In the genomic region with DNA sequence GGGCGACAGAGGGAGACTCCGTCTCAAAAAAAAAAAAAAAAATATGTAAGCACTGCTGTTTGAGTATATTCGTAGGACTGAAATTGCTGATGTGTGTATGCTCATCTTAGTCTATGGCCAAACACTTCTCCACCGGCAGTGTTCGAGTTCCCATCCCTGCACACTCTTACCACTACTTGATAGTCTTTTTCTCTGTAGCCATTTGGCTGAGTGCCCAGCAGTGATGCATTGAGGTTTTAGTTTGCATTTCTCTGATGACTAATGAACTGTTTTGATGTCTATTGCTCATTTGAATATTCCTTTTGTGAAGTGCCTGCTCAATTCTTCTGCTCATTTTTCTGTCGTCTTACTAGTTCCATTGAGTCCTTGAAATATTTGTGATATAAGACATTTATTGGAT, we compare ENCODE assay signal across 8 cellular contexts. TPM values are rescaled to one million over a fixed set of nuclear protein-coding genes. Genes with fewer than 3 reads are reported as not detected.
DNase-seq lines count a peak whose midpoint lies in the region; ATAC-seq and TF ChIP-seq lines count a peak whose summit lies in the region.

No MANE protein-coding gene starts in this region.

- H3K9me3 ChIP-seq in right atrium auricular region (no peaks in the 10 kb centered on the region), heart right ventricle (no peaks in the 10 kb centered on the region)

- H3K4me1 ChIP-seq in right atrium auricular region (peaks cover 0 to 25% of the 10 kb centered on the region in 2 donors), heart right ventricle (peaks cover 0 to 51% (median 11%) of the 10 kb centered on the region in 9 donors)

- intact Hi-C loops in heart right ventricle (cut with DNase I): loop anchor here in 2 of 10 donors (2.0 to 5.0 kb wide), 2 partner anchors 18 to 68 kb away; no protein-coding TSS in a partner anchor

- H3K27me3 ChIP-seq in right atrium auricular region (no peaks in the 10 kb centered on the region), heart right ventricle (no peaks in the 10 kb centered on the region)

- TF ChIP-seq CTCF in right atrium auricular region (IDR thresholded peaks at IDR 0.05) (no peak), heart right ventricle (IDR thresholded peaks at IDR 0.05) (no peak)

- no peak overlapping the region for H3K4me3 ChIP-seq in right atrium auricular region
- peak overlapping the region in 1 of 10 donors; percentile 82 for H3K4me3 ChIP-seq in heart right ventricle

- peaks cover 5% of the 10 kb centered on the region for H3K36me3 ChIP-seq in right atrium auricular region
- H3K36me3 ChIP-seq in heart right ventricle: peaks cover 0 to 33% (median 7%) of the 10 kb centered on the region in 9 donors

- ATAC-seq in heart right ventricle: no peak
- peak; percentile 49 for ATAC-seq in HG03045 (IDR thresholded peaks at IDR 0.05; ENCODE audit: unreplicated experiment)

- TF ChIP-seq POLR2A in erythroblast (IDR thresholded peaks at IDR 0.05; ENCODE audit: low read length): no peak

- H3K27ac ChIP-seq in right atrium auricular region (no peak overlapping the region), heart right ventricle (no peak overlapping the region)

- peak; percentile 72 for DNase-seq in right atrium auricular region (ENCODE audit: low spot score)
- no peak for DNase-seq in heart right ventricle
- DNase-seq in NCI-H460 (ENCODE audit: extremely low read depth, low read depth): peak; percentile 67
- DNase-seq in activated CD8-positive, alpha-beta memory T cell treated with anti-CD3 and anti-CD28 coated beads for 4 hours (ENCODE audit: low read depth in 2 of 2): peak; percentile 73 to 76
- peak; percentile 65 to 80 for DNase-seq in erythroblast (lab: John Stamatoyannopoulos, UW)
- peak; percentile 53 to 77 for DNase-seq in stimulated activated CD4-positive, alpha-beta T cell treated with anti-CD3 and anti-CD28 coated beads, Interleukin-1b, Interleukin-23, amount 100 ng/mL, for 1 hour (ENCODE audit: low read depth in 2 of 2)
- no peak for DNase-seq in SKM-1 treated with dmso at 0.1 percent for 144 hours (lab: John Stamatoyannopoulos, UW; ENCODE audit: unreplicated experiment)

- whole genome bisulfite sequencing in heart right ventricle, 2 donors: 64 to 68% methylated on average over 6 of the region's 6 CpGs

RNA-seq across cellular contexts. Expression of gene TIRAP, which starts 1.9 kb away (rescaled TPM):
- total RNA-seq in right atrium auricular region (1 to 10 TPM; 6.3 to 7.4 TPM), heart right ventricle (10 to 100 TPM in 1 of 10 donors, 1 to 10 TPM in 9; 6.3 to 10.1 (median 8.6) TPM)
- polyA plus RNA-seq in heart right ventricle: 1 to 10 TPM; 3.1 to 3.3 TPM
- total RNA-seq in NCI-H460 (2014; rRNA removed; shearing (Covaris generic)): 10.0 and 10.6 TPM in 2 replicates
- 8.9 and 11.8 TPM in 2 replicates for polyA plus RNA-seq in NCI-H460 (2014; cell fraction: nucleus; rRNA removed)

RNA-seq across cellular contexts. Expression of gene FOXRED1, which starts 15.9 kb away (rescaled TPM):
- total RNA-seq in right atrium auricular region (10 to 100 TPM; 19.1 to 26.6 TPM), heart right ventricle (10 to 100 TPM; 19.0 to 41.1 (median 30.4) TPM)
- 10 to 100 TPM; 33.5 to 46.3 TPM for polyA plus RNA-seq in heart right ventricle
- total RNA-seq in NCI-H460 (2014; rRNA removed; shearing (Covaris generic)): 13.2 and 17.1 TPM in 2 replicates
- polyA plus RNA-seq in NCI-H460 (2014; cell fraction: nucleus; rRNA removed): 72.9 and 85.6 TPM in 2 replicates

RNA-seq across cellular contexts. Expression of gene SRPRA, which starts 16.1 kb away (rescaled TPM):
- total RNA-seq in right atrium auricular region: 10 to 100 TPM; 70.3 to 91.9 TPM
- total RNA-seq in heart right ventricle: 10 to 100 TPM; 65.4 to 88.4 (median 75.1) TPM
- polyA plus RNA-seq in heart right ventricle: 10 to 100 TPM; 32.5 to 80.2 TPM
- 94.7 and 97.3 TPM in 2 replicates for total RNA-seq in NCI-H460 (2014; rRNA removed; shearing (Covaris generic))
- 86.4 and 101 TPM in 2 replicates for polyA plus RNA-seq in NCI-H460 (2014; cell fraction: nucleus; rRNA removed)

RNA-seq across cellular contexts. Expression of gene DCPS, which starts 19.0 kb away (rescaled TPM):
- total RNA-seq in right atrium auricular region: 10 to 100 TPM; 12.1 to 14.1 TPM
- 10 to 100 TPM in 6 of 10 donors, 1 to 10 TPM in 4; 6.5 to 17.3 (median 10.6) TPM for total RNA-seq in heart right ventricle
- 10 to 100 TPM in 1 of 2 donors, 1 to 10 TPM in 1; 8.8 to 17.1 TPM for polyA plus RNA-seq in heart right ventricle
- total RNA-seq in NCI-H460 (2014; rRNA removed; shearing (Covaris generic)): 35.9 and 38.2 TPM in 2 replicates
- polyA plus RNA-seq in NCI-H460 (2014; cell fraction: nucleus; rRNA removed): 16.9 and 17.2 TPM in 2 replicates

Comparison
In these comparisons a context has a peak if more than half of its experiments do, and no peak if none do; other contexts are left out.
1. DNase-seq: peak in right atrium auricular region (single experiment), NCI-H460 (single experiment), activated CD8-positive, alpha-beta memory T cell treated with anti-CD3 and anti-CD28 coated beads for 4 hours (2 of 2), erythroblast (2 of 2) and stimulated activated CD4-positive, alpha-beta T cell treated with anti-CD3 and anti-CD28 coated beads, Interleukin-1b, Interleukin-23, amount 100 ng/mL, for 1 hour (2 of 2); none in heart right ventricle (0 of 2) and SKM-1 treated with dmso at 0.1 percent for 144 hours (single experiment).